Comparison of ENCODE assay signal across 8 cellular contexts in the genomic region with DNA sequence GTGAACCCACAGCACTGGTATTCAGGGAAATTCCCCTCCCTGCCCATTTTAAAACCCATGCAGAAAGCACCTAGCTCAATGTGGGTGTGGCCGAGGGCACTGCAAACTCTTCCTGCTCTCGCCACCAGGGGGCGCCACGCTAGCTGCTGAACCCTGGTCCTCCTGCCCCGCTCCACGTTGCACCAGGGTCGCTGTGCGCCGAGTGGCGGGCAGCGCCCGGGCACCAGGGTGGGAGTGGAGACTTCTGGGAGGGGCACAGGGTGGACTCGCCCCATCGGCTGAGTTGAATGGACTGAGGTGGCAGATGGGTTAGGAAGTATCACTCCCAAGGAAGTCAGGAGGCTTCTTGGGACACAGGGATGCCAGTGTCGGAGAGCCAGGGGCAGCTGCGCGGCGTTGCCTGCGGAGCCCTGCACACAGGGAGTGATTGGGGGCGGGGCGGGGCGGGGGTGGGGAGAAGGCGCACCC. TPM values are rescaled to one million over a fixed set of nuclear protein-coding genes. Genes with fewer than 3 reads are reported as not detected.
A peak's percentile ranks its signal among the peaks of the same experiment; 100 is the strongest.
DNase-seq lines count a peak whose midpoint lies in the region; ATAC-seq, FAIRE-seq and TF ChIP-seq lines count a peak whose summit lies in the region.

No MANE protein-coding gene starts in this region.

- no peaks in the 10 kb centered on the region for H3K36me3 ChIP-seq in endothelial cell of umbilical vein (ENCODE audit: control insufficient read depth in 2 of 2, extremely low read depth in 1 of 2, insufficient read depth in 2 of 2, low read length in 2 of 2)
- H3K36me3 ChIP-seq in neutrophil = no peaks in the 10 kb centered on the region
- H3K36me3 ChIP-seq in upper lobe of left lung = no peaks in the 10 kb centered on the region

- peak; percentile 72 for FAIRE-seq in endothelial cell of umbilical vein (lab: Jason Lieb, UNC)

- peak; percentile 82 to 93 for TF ChIP-seq CTCF in endothelial cell of umbilical vein (IDR thresholded peaks at IDR 0.05; ENCODE audit: extremely low read depth in 1 of 2, insufficient read depth in 1 of 2, low read depth in 1 of 2, low read length in 2 of 2)
- peak; percentile 71 for TF ChIP-seq CTCF in neutrophil (IDR thresholded peaks at IDR 0.05)
- peak; percentile 49 to 74 (median 62) for TF ChIP-seq CTCF in upper lobe of left lung (IDR thresholded peaks at IDR 0.05)

- intact Hi-C loops in endothelial cell of umbilical vein (cut with micrococcal nuclease) = loop anchor here (1.0 kb wide), 1 partner anchor 95 kb away; no protein-coding TSS in a partner anchor

- dilution Hi-C loops in endothelial cell of umbilical vein (cut with MboI; ENCODE audit: extremely low pct_ligation_motif_present, low sequenced_read_pairs) = no loop called here

- H3K4me3 Mint-ChIP-seq in activated CD8-positive, alpha-beta T cell treated with anti-CD3 and anti-CD28 coated beads, Interleukin-2, amount 10 ng/mL, durations not matched to agents 7 days and 5 days = no peak overlapping the region

- H3K9me1 ChIP-seq in endothelial cell of umbilical vein (replicated peaks; ENCODE audit: control insufficient read depth, extremely low read depth, insufficient read depth, low read length) = no peaks in the 10 kb centered on the region

- H3K4me3 ChIP-seq in endothelial cell of umbilical vein (replicated peaks in 1 of 3; ENCODE audit: insufficient read depth in 1 of 3, low read depth in 1 of 3, low read length in 3 of 3) (no peak overlapping the region), neutrophil (ENCODE audit: low read depth in 1 of 2, low read length in 1 of 2) (no peak overlapping the region), upper lobe of left lung (no peak overlapping the region)

- H3K4me1 ChIP-seq in endothelial cell of umbilical vein (ENCODE audit: control insufficient read depth, extremely low read depth, insufficient read depth, low read length) = no peaks in the 10 kb centered on the region
- no peaks in the 10 kb centered on the region for H3K4me1 ChIP-seq in neutrophil (ENCODE audit: control insufficient read depth in 1 of 2, insufficient read depth in 1 of 2, low read depth in 1 of 2, low read length in 1 of 2)
- no peaks in the 10 kb centered on the region for H3K4me1 ChIP-seq in upper lobe of left lung

- H3K9me3 Mint-ChIP-seq in activated CD8-positive, alpha-beta T cell treated with anti-CD3 and anti-CD28 coated beads, Interleukin-2, amount 10 ng/mL, durations not matched to agents 7 days and 5 days (ENCODE audit: insufficient read depth) = no peaks in the 10 kb centered on the region

- DNase-seq in ACHN (peak; percentile 44), NCI-H524 treated with DMSO at 0.1 percent for 48 hours (lab: John Stamatoyannopoulos, UW) (peak; percentile 15), endothelial cell of umbilical vein (ENCODE audit: low read depth, low spot score) (peak; percentile 32), upper lobe of left lung (peak; percentile 49 to 86)
- DNase-seq in activated CD8-positive, alpha-beta T cell treated with anti-CD3 and anti-CD28 coated beads, Interleukin-2, amount 10 ng/mL, durations not matched to agents 7 days and 5 days = peak; percentile 79

- TF ChIP-seq EP300 in upper lobe of left lung (IDR thresholded peaks at IDR 0.05) = no peak

- 0 to 21% methylated on average over 4 to 21 of the region's 23 CpGs for WGBS in upper lobe of left lung, 2 donors

- no peak overlapping the region for H3K27ac Mint-ChIP-seq in activated CD8-positive, alpha-beta T cell treated with anti-CD3 and anti-CD28 coated beads, Interleukin-2, amount 10 ng/mL, durations not matched to agents 7 days and 5 days

- no peaks in the 10 kb centered on the region for H3K27me3 Mint-ChIP-seq in activated CD8-positive, alpha-beta T cell treated with anti-CD3 and anti-CD28 coated beads, Interleukin-2, amount 10 ng/mL, durations not matched to agents 7 days and 5 days (ENCODE audit: low read depth)

- POLR2A ChIA-PET in activated CD8-positive, alpha-beta T cell treated with anti-CD3 and anti-CD28 coated beads, Interleukin-2, amount 10 ng/mL, durations not matched to agents 7 days and 5 days (lab: Charles Lee) = no interaction called here
- POLR2A ChIA-PET in endothelial cell of umbilical vein (lab: Charles Lee) = no interaction called here

- no peak overlapping the region for H3K27ac ChIP-seq in endothelial cell of umbilical vein (ENCODE audit: insufficient read depth, low read depth, low read length)
- H3K27ac ChIP-seq in neutrophil = no peak overlapping the region
- no peak overlapping the region for H3K27ac ChIP-seq in upper lobe of left lung

- H3K4me1 Mint-ChIP-seq in activated CD8-positive, alpha-beta T cell treated with anti-CD3 and anti-CD28 coated beads, Interleukin-2, amount 10 ng/mL, durations not matched to agents 7 days and 5 days (ENCODE audit: low read depth) = peaks cover 2% of the 10 kb centered on the region

- no peak overlapping the region for H3K9ac ChIP-seq in endothelial cell of umbilical vein (replicated peaks; ENCODE audit: extremely low read depth, insufficient read depth, low read length)

- ATAC-seq in GM18519 (IDR thresholded peaks at IDR 0.05; ENCODE audit: low FRiP score, unreplicated experiment) (peak; percentile 76), HG03175 (IDR thresholded peaks at IDR 0.05; ENCODE audit: unreplicated experiment) (peak; percentile 68), upper lobe of left lung (ENCODE audit: low FRiP score in 2 of 2) (peak in 1 of 2 donors; percentile 39)
- peak; percentile 88 for ATAC-seq in activated CD8-positive, alpha-beta T cell treated with anti-CD3 and anti-CD28 coated beads, Interleukin-2, amount 10 ng/mL, durations not matched to agents 7 days and 5 days

- no peaks in the 10 kb centered on the region for H3K36me3 Mint-ChIP-seq in activated CD8-positive, alpha-beta T cell treated with anti-CD3 and anti-CD28 coated beads, Interleukin-2, amount 10 ng/mL, durations not matched to agents 7 days and 5 days (ENCODE audit: low read depth)

- TF ChIP-seq POLR2A in endothelial cell of umbilical vein (IDR thresholded peaks at IDR 0.05; ENCODE audit: low read depth, low read length) = no peak
- no peak for TF ChIP-seq POLR2A in upper lobe of left lung (IDR thresholded peaks at IDR 0.05)

- H3K27me3 ChIP-seq in endothelial cell of umbilical vein (ENCODE audit: control insufficient read depth in 2 of 2, insufficient read depth in 2 of 2, low read length in 2 of 2) = no peaks in the 10 kb centered on the region
- no peaks in the 10 kb centered on the region for H3K27me3 ChIP-seq in neutrophil
- no peaks in the 10 kb centered on the region for H3K27me3 ChIP-seq in upper lobe of left lung

- CTCF ChIA-PET in activated CD8-positive, alpha-beta T cell treated with anti-CD3 and anti-CD28 coated beads, Interleukin-2, amount 10 ng/mL, durations not matched to agents 7 days and 5 days (lab: Charles Lee) = interaction anchor here (0.6 to 1.7 kb wide), 33 partner anchors 9 to 1034 kb away, joined by 3 to 34 read pairs (median 4); a partner anchor contains a TSS
- CTCF ChIA-PET in endothelial cell of umbilical vein (lab: Charles Lee) = interaction anchor here (0.6 to 2.5 kb wide), 26 partner anchors 9 to 108 kb away, joined by 3 to 80 read pairs (median 4); no protein-coding TSS in a partner anchor

- H3K4me2 ChIP-seq in endothelial cell of umbilical vein (ENCODE audit: insufficient read depth, low read length) = no peak overlapping the region

- no peak overlapping the region for H2AFZ ChIP-seq in endothelial cell of umbilical vein (ENCODE audit: low read depth, low read length)

- H3K9me3 ChIP-seq in endothelial cell of umbilical vein (replicated peaks; ENCODE audit: control insufficient read depth, insufficient read depth, low read length) (no peaks in the 10 kb centered on the region), neutrophil (no peaks in the 10 kb centered on the region), upper lobe of left lung (no peaks in the 10 kb centered on the region)

- no TSS peak for BruUV-seq in endothelial cell of umbilical vein (replicated peaks; lab: Mats Ljungman, UMichigan)

- H4K20me1 ChIP-seq in endothelial cell of umbilical vein (replicated peaks; ENCODE audit: control insufficient read depth, extremely low read depth, insufficient read depth, low read length) = no peaks in the 10 kb centered on the region

- in situ Hi-C loops in ACHN (cut with HindIII; ENCODE audit: low pct_ligation_motif_present, low pct_unique_long_range_greater_than_20kb, low sequenced_read_pairs) = no loop called here

- H3K79me2 ChIP-seq in endothelial cell of umbilical vein (ENCODE audit: control insufficient read depth, insufficient read depth, low read length) = no peaks in the 10 kb centered on the region

TF ChIP-seq in endothelial cell of umbilical vein, 7 proteins besides CTCF, POLR2A, EP300 and RAD21:
- TF ChIP-seq EZH2 (IDR thresholded peaks at IDR 0.05; ENCODE audit: borderline replicate concordance, low read depth, low read length, severe bottlenecking) (no peak), JUN (IDR thresholded peaks at IDR 0.05; ENCODE audit: borderline replicate concordance, insufficient read depth, insufficient read length, low read depth) (no peak), GATA2 (IDR thresholded peaks at IDR 0.05; ENCODE audit: insufficient read depth, insufficient read length, low read depth, low read length) (no peak), POLR2AphosphoS5 (IDR thresholded peaks at IDR 0.05; ENCODE audit: insufficient read depth, low read depth, low read length) (no peak), MYC (IDR thresholded peaks at IDR 0.05; ENCODE audit: low read depth, low read length) (no peak), FOS (IDR thresholded peaks at IDR 0.05; ENCODE audit: borderline replicate concordance, insufficient read depth, low read length) (no peak)
- TF ChIP-seq, protein P1, sequence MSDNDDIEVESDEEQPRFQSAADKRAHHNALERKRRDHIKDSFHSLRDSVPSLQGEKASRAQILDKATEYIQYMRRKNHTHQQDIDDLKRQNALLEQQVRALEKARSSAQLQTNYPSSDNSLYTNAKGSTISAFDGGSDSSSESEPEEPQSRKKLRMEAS (IDR thresholded peaks at IDR 0.05; ENCODE audit: insufficient read depth, insufficient read length) = no peak

RNA-seq across cellular contexts. Expression of a gene that starts 48.1 kb away (rescaled TPM):
- total RNA-seq in activated CD8-positive, alpha-beta T cell treated with anti-CD3 and anti-CD28 coated beads, Interleukin-2, amount 10 ng/mL, durations not matched to agents 7 days and 5 days = 10 to 100 TPM; 68.6 to 70.6 TPM
- total RNA-seq in endothelial cell of umbilical vein (0.07 TPM in 2 replicates), upper lobe of left lung (1 to 10 TPM; 1.1 to 4.5 (median 2.2) TPM)
- polyA plus RNA-seq in endothelial cell of umbilical vein = 0.02 and 0.03 TPM in 2 replicates
- polyA plus RNA-seq in endothelial cell of umbilical vein (2011; cell fraction: cytosol; rRNA removed) = 0.01 TPM in 2 replicates
- polyA plus RNA-seq in endothelial cell of umbilical vein (2011; cell fraction: nucleus; rRNA removed) = 0.04 and 0.07 TPM in 2 replicates
- polyA plus RNA-seq in endothelial cell of umbilical vein (2012) = 0.03 and 0.04 TPM in 2 replicates
- polyA minus RNA-seq in endothelial cell of umbilical vein = 0.04 and 0.05 TPM in 2 replicates
- not detected for polyA minus RNA-seq in endothelial cell of umbilical vein (2011; cell fraction: cytosol; rRNA and poly(A)+ RNA removed)
- 0.10 TPM in 1 of 2 replicates, not detected in the other for polyA minus RNA-seq in endothelial cell of umbilical vein (2011; cell fraction: nucleus; rRNA and poly(A)+ RNA removed)

Comparison
In these comparisons a context has a peak if more than half of its experiments do, and no peak if none do; other contexts are left out.
1. DNase-seq: peak in every context shown above with its lines; median percentile 79 in activated CD8-positive, alpha-beta T cell treated with anti-CD3 and anti-CD28 coated beads, Interleukin-2, amount 10 ng/mL, durations not matched to agents 7 days and 5 days; 68 in upper lobe of left lung; 44 in ACHN; 32 in endothelial cell of umbilical vein; 15 in NCI-H524 treated with DMSO at 0.1 percent for 48 hours.
2. RNA of a gene that starts 48.1 kb away (total RNA-seq): 68.6 to 70.6 TPM in activated CD8-positive, alpha-beta T cell treated with anti-CD3 and anti-CD28 coated beads, Interleukin-2, amount 10 ng/mL, durations not matched to agents 7 days and 5 days; 1.1 to 4.5 TPM in upper lobe of left lung and 0.07 TPM in endothelial cell of umbilical vein; every median in the first group is over 10 times any median in the second.
3. Peak in every context shown above with its lines, with median percentiles within 50 percentile points of each other: CTCF ChIP-seq.